9 cellular contexts compared by ENCODE assay signal in genomic region chrX:19535481-19535880, GRCh38. TPM values are rescaled to one million over a fixed set of nuclear protein-coding genes. Genes with fewer than 3 reads are reported as not detected.
A peak's percentile ranks its signal among the peaks of the same experiment; 100 is the strongest.
DNase-seq lines count a peak whose midpoint lies in the region; ATAC-seq, FAIRE-seq and TF ChIP-seq lines count a peak whose summit lies in the region.
"Had no signal": no experiment of that assay in that cellular context is flagged by ENCODE, and none has a peak within 500 bp of the region (broad histone marks: within the 10 kb centered on the region; RNA-seq: fewer than 3 reads in every experiment).

No MANE protein-coding gene starts in this region.

- POLR2A ChIA-PET in A673 (lab: Charles Lee; ENCODE audit: low non-redundant PET), result interaction anchor here (0.5 kb wide), 1 partner anchor 163 kb away, joined by 3 read pairs; no protein-coding TSS in a partner anchor
- POLR2A ChIA-PET in CD4-positive, alpha-beta memory T cell (lab: Charles Lee; ENCODE audit: partially characterized antibody), result no interaction called here

- H3K9me3 Mint-ChIP-seq in glutamatergic neuron (ENCODE audit: unreplicated experiment), result no peaks in the 10 kb centered on the region
- H3K9me3 Mint-ChIP-seq in CD4-positive, alpha-beta memory T cell, result peaks cover 0 to 2% (median 0%) of the 10 kb centered on the region in 8 donors

- TF ChIP-seq POLR2A in GM12892 (IDR thresholded peaks at IDR 0.05; ENCODE audit: low read depth, low read length) (no peak), H54 (IDR thresholded peaks at IDR 0.05; ENCODE audit: low read depth, low read length) (no peak)

- H3K4me3 ChIP-seq in A673 (ENCODE audit: low read depth, low read length, poor library complexity, severe bottlenecking) (no peak overlapping the region), RWPE2 (ENCODE audit: severe bottlenecking) (no peak overlapping the region)
- no peak overlapping the region for H3K4me3 ChIP-seq in CD4-positive, alpha-beta memory T cell (ENCODE audit: low read length in 2 of 2)

- H3K4me1 ChIP-seq in A673 (ENCODE audit: insufficient read depth, low read length, poor library complexity, severe bottlenecking) (no peaks in the 10 kb centered on the region), RWPE2 (ENCODE audit: insufficient read depth, poor library complexity, severe bottlenecking) (no peaks in the 10 kb centered on the region)
- no peaks in the 10 kb centered on the region for H3K4me1 ChIP-seq in CD4-positive, alpha-beta memory T cell (ENCODE audit: insufficient read depth, low read length)

- peak; percentile 56 for FAIRE-seq in GM12892 (lab: Jason Lieb, UNC)
- FAIRE-seq in H54 (lab: Jason Lieb, UNC), result no peak
- FAIRE-seq: colon had no signal

- intact Hi-C loops in A673 (cut with micrococcal nuclease; ENCODE audit: unreplicated experiment), result loop anchor here (2.0 kb wide), 2 partner anchors 153 to 1145 kb away; no protein-coding TSS in a partner anchor
- intact Hi-C loops in CD4-positive, alpha-beta memory T cell (cut with micrococcal nuclease), result no loop called here

- no peaks in the 10 kb centered on the region for H3K27me3 ChIP-seq in A673 (replicated peaks; ENCODE audit: insufficient read depth, low read depth, low read length, poor library complexity)
- H3K27me3 ChIP-seq in RWPE2 (ENCODE audit: insufficient read depth, poor library complexity, severe bottlenecking), result no peaks in the 10 kb centered on the region
- no peaks in the 10 kb centered on the region for H3K27me3 ChIP-seq in CD4-positive, alpha-beta memory T cell (ENCODE audit: insufficient read depth, low read length)

- peak; percentile 55 for TF ChIP-seq CTCF in A673 (conservative IDR thresholded peaks at IDR 0.05; ENCODE audit: low read depth, low read length)
- TF ChIP-seq CTCF in RWPE2 (IDR thresholded peaks at IDR 0.05; ENCODE audit: poor library complexity, severe bottlenecking), result peak; percentile 38
- peak; percentile 27 for TF ChIP-seq CTCF in glutamatergic neuron (IDR thresholded peaks at IDR 0.05; ENCODE audit: partially characterized antibody, unreplicated experiment)

- ATAC-seq in RWPE2 (ENCODE audit: low read depth), result no peak

- no peaks in the 10 kb centered on the region for H3K36me3 ChIP-seq in A673 (ENCODE audit: insufficient read depth, low read length, poor library complexity, severe bottlenecking)
- H3K36me3 ChIP-seq in RWPE2 (ENCODE audit: low read depth), result no peaks in the 10 kb centered on the region
- H3K36me3 ChIP-seq in CD4-positive, alpha-beta memory T cell (ENCODE audit: insufficient read depth, low read length), result peaks cover 19% of the 10 kb centered on the region

- H3K27ac ChIP-seq in A673 (ENCODE audit: low read depth, low read length, poor library complexity, severe bottlenecking) (no peak overlapping the region), RWPE2 (ENCODE audit: poor library complexity, severe bottlenecking) (no peak overlapping the region)
- no peak overlapping the region for H3K27ac ChIP-seq in CD4-positive, alpha-beta memory T cell (ENCODE audit: low read depth, low read length)

- no peaks in the 10 kb centered on the region for H3K27me3 Mint-ChIP-seq in glutamatergic neuron (ENCODE audit: unreplicated experiment)
- no peaks in the 10 kb centered on the region for H3K27me3 Mint-ChIP-seq in CD4-positive, alpha-beta memory T cell

- H3K36me3 Mint-ChIP-seq in glutamatergic neuron (ENCODE audit: unreplicated experiment), result no peaks in the 10 kb centered on the region
- peaks cover 10 to 33% of the 10 kb centered on the region in 2 donors for H3K36me3 Mint-ChIP-seq in CD4-positive, alpha-beta memory T cell

- peaks cover 5% of the 10 kb centered on the region for H3K4me1 Mint-ChIP-seq in glutamatergic neuron (ENCODE audit: low read depth, unreplicated experiment)
- H3K4me1 Mint-ChIP-seq in CD4-positive, alpha-beta memory T cell, result no peaks in the 10 kb centered on the region

- DNase-seq in A673 (ENCODE audit: low spot score) (peak; percentile 51), GM12892 (ENCODE audit: insufficient read length) (no peak), RWPE2 (ENCODE audit: low spot score) (no peak), glutamatergic neuron (no peak), H54 (ENCODE audit: insufficient read length, low spot score) (no peak)
- DNase-seq in CD4-positive, alpha-beta memory T cell, result no peak
- no peak for DNase-seq in NK-92 treated with Interleukin-12 subunit alpha and Interleukin-12 subunit beta, amount 100 ng/mL, for 24 hours (lab: John Stamatoyannopoulos, UW)
- DNase-seq in activated T-cell treated with anti-CD3 and anti-CD28 coated beads, Interleukin-2, amount 50 U/mL, for 48 hours, result no peak

- H3K4me3 Mint-ChIP-seq in glutamatergic neuron (ENCODE audit: unreplicated experiment), result no peak overlapping the region
- no peak overlapping the region for H3K4me3 Mint-ChIP-seq in CD4-positive, alpha-beta memory T cell

- BruUV-seq in A673 (replicated peaks; lab: Mats Ljungman, UMichigan), result no TSS peak

- CTCF ChIA-PET in A673 (lab: Charles Lee), result interaction anchor here (1.0 to 2.3 kb wide), 3 partner anchors 148 to 163 kb away, joined by 3 to 17 read pairs (median 12); no protein-coding TSS in a partner anchor
- CTCF ChIA-PET in CD4-positive, alpha-beta memory T cell (lab: Charles Lee; ENCODE audit: partially characterized antibody), result no interaction called here

- H3K9me3 ChIP-seq in A673 (ENCODE audit: low read depth, low read length, poor library complexity, severe bottlenecking) (no peaks in the 10 kb centered on the region), RWPE2 (ENCODE audit: severe bottlenecking) (no peaks in the 10 kb centered on the region)
- H3K9me3 ChIP-seq in CD4-positive, alpha-beta memory T cell (ENCODE audit: control insufficient read depth in 1 of 2, low read length in 2 of 2), result no peaks in the 10 kb centered on the region

- H3K27ac Mint-ChIP-seq in glutamatergic neuron (ENCODE audit: unreplicated experiment), result no peak overlapping the region
- H3K27ac Mint-ChIP-seq in CD4-positive, alpha-beta memory T cell, result peak overlapping the region in 1 of 7 donors; percentile 66

RNA-seq across cellular contexts. Expression of gene MAP3K15, which starts 20.2 kb away (rescaled TPM):
- total RNA-seq in A673 (2021), result 0.06 and 0.35 TPM in 2 replicates
- not detected for polyA plus RNA-seq in GM12892 (2012; ENCODE audit: missing spikeins)
- 0.37 TPM for total RNA-seq in glutamatergic neuron (ENCODE audit: unreplicated experiment)
- not detected for total RNA-seq in CD4-positive, alpha-beta memory T cell
- polyA plus RNA-seq in CD4-positive, alpha-beta memory T cell, result not detected
